18 cellular contexts compared by ENCODE assay signal in the genomic region with DNA sequence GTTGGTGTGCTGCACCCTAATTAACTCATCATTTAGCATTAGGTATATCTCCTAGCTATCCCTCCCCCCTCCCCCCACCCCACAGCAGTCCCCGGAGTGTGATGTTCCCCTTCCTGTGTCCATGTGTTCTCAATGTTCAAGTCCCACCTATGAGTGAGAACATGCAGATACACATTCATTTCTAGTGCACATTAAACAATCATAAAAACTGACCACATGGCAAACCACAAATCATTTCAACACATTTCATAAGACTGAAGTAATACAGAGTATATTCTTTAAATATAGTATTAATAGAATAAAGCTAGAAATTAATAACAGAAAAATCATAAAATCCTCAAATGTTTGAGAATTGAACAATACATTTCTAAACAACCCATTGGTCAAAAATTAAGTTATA.
"Had no signal": no experiment of that assay in that cellular context is flagged by ENCODE, and none has a peak within 500 bp of the region (broad histone marks: within the 10 kb centered on the region; RNA-seq: fewer than 3 reads in every experiment).

No MANE protein-coding gene starts in this region.

- H3K4me3 ChIP-seq: cardiac muscle cell, gastrocnemius medialis, ovary, psoas muscle, right atrium auricular region, upper lobe of left lung had no signal

- H3K4me3 Mint-ChIP-seq: activated naive CD8-positive, alpha-beta T cell treated with anti-CD3 and anti-CD28 coated beads for 36 hours; activated T-cell treated with anti-CD3 and anti-CD28 coated beads, Interleukin-2, amount 50 U/mL, for 24 hours; natural killer cell treated with Interleukin-12 subunit alpha and Interleukin-12 subunit beta and Interleukin-15 and Interleukin-18, amount 100 ng/mL, for 72 hours had no signal

- H3K36me3 Mint-ChIP-seq: activated naive CD8-positive, alpha-beta T cell treated with anti-CD3 and anti-CD28 coated beads for 36 hours; natural killer cell treated with Interleukin-12 subunit alpha and Interleukin-12 subunit beta and Interleukin-15 and Interleukin-18, amount 100 ng/mL, for 72 hours had no signal

- H3K4me1 Mint-ChIP-seq: activated naive CD8-positive, alpha-beta T cell treated with anti-CD3 and anti-CD28 coated beads for 36 hours had no signal

- DNase-seq: activated naive CD4-positive, alpha-beta T cell treated with Interleukin-2 at 50 U/mL for 16 hours; activated naive CD8-positive, alpha-beta T cell treated with anti-CD3 and anti-CD28 coated beads for 36 hours; activated T-cell treated with anti-CD3 and anti-CD28 coated beads, Interleukin-2, amount 50 U/mL, for 24 hours; amniotic stem cell; gastrocnemius medialis; head of caudate nucleus; hypothalamus; left ventricle myocardium superior; midbrain; ovary; psoas muscle; stimulated activated CD4-positive, alpha-beta T cell treated with anti-CD3 and anti-CD28 coated beads, Interleukin-4, amount 100 ng/mL, for 24 hours; stimulated activated naive CD8-positive, alpha-beta T cell treated with anti-CD3 and anti-CD28 coated beads, Interleukin-15, Interleukin-2, amounts not matched to agents 100 U/mL and 50 U/mL, for 24 hours; T-helper 1 cell; upper lobe of left lung had no signal

- H3K27ac Mint-ChIP-seq: activated naive CD8-positive, alpha-beta T cell treated with anti-CD3 and anti-CD28 coated beads for 36 hours; activated T-cell treated with anti-CD3 and anti-CD28 coated beads, Interleukin-2, amount 50 U/mL, for 24 hours; natural killer cell treated with Interleukin-12 subunit alpha and Interleukin-12 subunit beta and Interleukin-15 and Interleukin-18, amount 100 ng/mL, for 72 hours had no signal
